ENCODE assay signal across 27 cellular contexts in the genomic region with DNA sequence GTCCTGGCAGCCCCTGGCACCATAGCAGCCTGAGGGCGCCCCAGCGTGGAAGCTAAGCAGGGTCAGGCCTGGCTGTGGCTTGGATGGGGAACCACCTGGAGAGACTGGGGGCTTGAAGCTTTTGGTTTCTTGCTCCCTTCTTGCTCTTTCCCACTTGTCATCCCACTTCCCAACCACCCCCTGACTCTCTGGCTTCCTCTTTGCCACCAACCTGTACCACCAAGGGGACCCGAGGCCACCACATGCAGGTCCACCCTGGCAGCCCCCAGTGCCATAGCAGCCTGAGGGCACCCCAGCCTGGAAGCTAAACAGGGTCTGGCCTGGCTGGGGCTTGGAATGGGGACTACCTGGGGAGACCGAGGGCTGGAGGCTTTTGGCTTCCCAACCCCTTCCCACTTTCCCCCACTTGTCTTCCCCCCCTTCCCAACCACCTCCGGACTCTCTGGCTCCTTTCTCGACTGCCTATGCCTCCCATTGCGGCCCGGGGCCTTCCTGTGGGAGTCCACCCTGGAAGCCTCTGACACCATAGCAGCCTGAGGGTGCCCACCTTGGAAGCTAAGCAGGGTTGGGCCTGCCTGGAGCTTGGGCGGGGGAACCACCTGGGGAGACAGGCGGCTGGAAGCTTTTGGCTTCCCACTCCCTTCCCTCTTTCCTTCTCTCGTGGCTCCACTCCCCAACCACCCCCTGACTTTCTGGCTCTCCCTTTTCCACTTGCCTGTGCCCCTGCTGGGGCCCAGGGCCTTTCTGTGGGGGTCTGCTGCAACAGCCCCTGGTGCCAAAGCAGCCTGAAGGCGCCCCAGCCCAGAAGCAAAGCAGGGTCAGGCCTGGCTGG.
"Had no signal": no experiment of that assay in that cellular context is flagged by ENCODE, and none has a peak within 500 bp of the region (broad histone marks: within the 10 kb centered on the region; RNA-seq: fewer than 3 reads in every experiment).

No MANE protein-coding gene starts in this region.

- H3K4me1 Mint-ChIP-seq: activated naive CD4-positive, alpha-beta T cell treated with anti-CD3 and anti-CD28 coated beads, Interleukin-2, amount 10 ng/mL, durations not matched to agents 7 days and 5 days; activated naive CD8-positive, alpha-beta T cell treated with anti-CD3 and anti-CD28 coated beads for 36 hours; IgD-negative memory B cell had no signal

- H3K36me3 ChIP-seq: Peyer's patch, SJSA1 had no signal

- H3K27me3 Mint-ChIP-seq: activated CD8-positive, alpha-beta T cell treated with anti-CD3 and anti-CD28 coated beads for 36 hours; activated naive CD4-positive, alpha-beta T cell treated with anti-CD3 and anti-CD28 coated beads, Interleukin-2, amount 10 ng/mL, durations not matched to agents 7 days and 5 days; activated naive CD8-positive, alpha-beta T cell treated with anti-CD3 and anti-CD28 coated beads for 36 hours; IgD-negative memory B cell had no signal

- H3K4me1 ChIP-seq: Peyer's patch, SJSA1 had no signal

- H3K4me3 ChIP-seq: Peyer's patch, SJSA1 had no signal

- H3K27ac ChIP-seq: Peyer's patch, SJSA1 had no signal

- H3K36me3 Mint-ChIP-seq: activated naive CD4-positive, alpha-beta T cell treated with anti-CD3 and anti-CD28 coated beads, Interleukin-2, amount 10 ng/mL, durations not matched to agents 7 days and 5 days; activated naive CD8-positive, alpha-beta T cell treated with anti-CD3 and anti-CD28 coated beads for 36 hours; IgD-negative memory B cell had no signal

- H3K4me3 Mint-ChIP-seq: activated CD8-positive, alpha-beta T cell treated with anti-CD3 and anti-CD28 coated beads for 36 hours; activated naive CD4-positive, alpha-beta T cell treated with anti-CD3 and anti-CD28 coated beads, Interleukin-2, amount 10 ng/mL, durations not matched to agents 7 days and 5 days; activated naive CD8-positive, alpha-beta T cell treated with anti-CD3 and anti-CD28 coated beads for 36 hours; activated T-cell treated with anti-CD3 and anti-CD28 coated beads, Interleukin-2, amount 50 U/mL, for 72 hours; IgD-negative memory B cell had no signal

- H3K9me3 ChIP-seq: SJSA1 had no signal

- H3K27ac Mint-ChIP-seq: activated CD8-positive, alpha-beta T cell treated with anti-CD3 and anti-CD28 coated beads for 36 hours; activated naive CD4-positive, alpha-beta T cell treated with anti-CD3 and anti-CD28 coated beads, Interleukin-2, amount 10 ng/mL, durations not matched to agents 7 days and 5 days; activated naive CD8-positive, alpha-beta T cell treated with anti-CD3 and anti-CD28 coated beads for 36 hours; activated T-cell treated with anti-CD3 and anti-CD28 coated beads, Interleukin-2, amount 50 U/mL, for 72 hours; activated T-helper 2 cell treated with anti-CD3 and anti-CD28 coated beads, Interferon-gamma antibody, Interleukin-2, Interleukin-4, amounts not matched to agents 10 μg/mL and 5 μg/mL and 100 μg/mL, durations not matched to agents 14 hours and 24 hours and 36 hours; IgD-negative memory B cell had no signal

- H3K27me3 ChIP-seq: Peyer's patch, SJSA1 had no signal

- ATAC-seq: activated CD4-positive, CD25-positive, alpha-beta regulatory T cell treated with anti-CD3 and anti-CD28 coated beads, Interleukin-2, amount 50 U/mL, for 24 hours; activated CD8-positive, alpha-beta T cell treated with anti-CD3 and anti-CD28 coated beads for 36 hours; activated T-cell treated with anti-CD3 and anti-CD28 coated beads, Interleukin-2, amount 50 U/mL, for 72 hours; SK-N-SH treated with all-trans-retinoic acid at 6 μM for 48 hours had no signal

- DNase-seq: activated CD4-positive, alpha-beta T cell treated with anti-CD3 and anti-CD28 coated beads for 4 hours; activated CD8-positive, alpha-beta memory T cell treated with anti-CD3 and anti-CD28 coated beads, Interleukin-2, amount 50 U/mL, for 4 hours; activated CD8-positive, alpha-beta T cell treated with anti-CD3 and anti-CD28 coated beads for 36 hours; activated gamma-delta T cell treated with Interleukin-2 at 50 U/mL for 16 hours; activated naive CD4-positive, alpha-beta T cell treated with anti-CD3 and anti-CD28 coated beads, Interleukin-2, amount 10 ng/mL, durations not matched to agents 7 days and 5 days; activated naive CD8-positive, alpha-beta T cell treated with anti-CD3 and anti-CD28 coated beads for 36 hours; activated T-cell treated with anti-CD3 and anti-CD28 coated beads, Interleukin-2, amount 50 U/mL, for 72 hours; anterior cingulate cortex; KG1; NCI-H1092; NCI-H1417 treated with DMSO at 0.1 percent for 48 hours; NCI-H1694 treated with DMSO at 0.1 percent for 48 hours; NCI-H2029 treated with DMSO at 0.1 percent for 48 hours; NCI-H345; NCI-H510A; NCI-H526 treated with DMSO at 0.1 percent for 48 hours; NCI-H82; NK-92 treated with Interleukin-12 subunit alpha and Interleukin-12 subunit beta, amount 100 ng/mL, for 24 hours; OCI-M1; Peyer's patch; SHP77; SW 1271 had no signal
